In genomic region chr17:78780335-78780734, GRCh38 we compare ENCODE assay signal across 1 cellular context.
TF ChIP-seq lines count a peak whose summit lies in the region.

No MANE protein-coding gene starts in this region.

TF ChIP-seq in HepG2, 621 proteins besides CTCF, POLR2A, EP300 and RAD21 (continued from another document and continues in another):
- no peak for TF ChIP-seq GRHL1 (CRISPR knock-in tag; conservative IDR thresholded peaks at IDR 0.05)
- 0 out of 2 replicates have a peak, but pooled peaks have one; percentile 19 for TF ChIP-seq ZNF891 (CRISPR knock-in tag; IDR thresholded peaks at IDR 0.05)
- no peak for TF ChIP-seq MBNL3 (CRISPR knock-in tag; conservative IDR thresholded peaks at IDR 0.05)
- no peak for TF ChIP-seq MLXIP (CRISPR knock-in tag; IDR thresholded peaks at IDR 0.05; ENCODE audit: borderline replicate concordance)
- no peak for TF ChIP-seq ZNF704 (CRISPR knock-in tag; IDR thresholded peaks at IDR 0.05; ENCODE audit: borderline replicate concordance)
- TF ChIP-seq SPEN (CRISPR knock-in tag; IDR thresholded peaks at IDR 0.05; ENCODE audit: low read depth), result no peak
- TF ChIP-seq MIXL1 (CRISPR knock-in tag; IDR thresholded peaks at IDR 0.05), result no peak
- TF ChIP-seq TCF7 (IDR thresholded peaks at IDR 0.05; ENCODE audit: low read depth), result no peak
- no peak for TF ChIP-seq ZNF24 (IDR thresholded peaks at IDR 0.05)
- peak; percentile 21; the same call in 1 of the 2 replicates for TF ChIP-seq HOXA3 (CRISPR knock-in tag; IDR thresholded peaks at IDR 0.05)
- no peak for TF ChIP-seq PTBP1 (IDR thresholded peaks at IDR 0.05; ENCODE audit: low read depth, low read length, poor library complexity, severe bottlenecking)
- TF ChIP-seq KLF11 (CRISPR knock-in tag; IDR thresholded peaks at IDR 0.05), result no peak
- no peak for TF ChIP-seq SMAD3 (CRISPR knock-in tag; IDR thresholded peaks at IDR 0.05)
- no peak for TF ChIP-seq TEF (CRISPR knock-in tag; IDR thresholded peaks at IDR 0.05)
- no peak for TF ChIP-seq HOMEZ (CRISPR knock-in tag; IDR thresholded peaks at IDR 0.05; ENCODE audit: low read depth)
- TF ChIP-seq KIAA2018 (CRISPR knock-in tag; IDR thresholded peaks at IDR 0.05; ENCODE audit: borderline replicate concordance), result no peak
- TF ChIP-seq RNF2 (conservative IDR thresholded peaks at IDR 0.05; ENCODE audit: low read depth), result no peak
- TF ChIP-seq STAG1 (CRISPR knock-in tag; IDR thresholded peaks at IDR 0.05), result no peak
- TF ChIP-seq ZFX (CRISPR knock-in tag; IDR thresholded peaks at IDR 0.05; ENCODE audit: low read depth), result 0 out of 2 replicates have a peak, but pooled peaks have one; percentile 2
- TF ChIP-seq HNRNPH1 (optimal IDR thresholded peaks at IDR 0.05; ENCODE audit: low read depth, low read length), result no peak
- no peak for TF ChIP-seq PHB2 (IDR thresholded peaks at IDR 0.05; ENCODE audit: partially characterized antibody)
- 0 out of 2 replicates have a peak, but pooled peaks have one; percentile 17 for TF ChIP-seq ZMYM2 (CRISPR knock-in tag; IDR thresholded peaks at IDR 0.05)
- TF ChIP-seq GATA4 (IDR thresholded peaks at IDR 0.05; ENCODE audit: borderline replicate concordance, low read depth), result no peak
- TF ChIP-seq, protein P1, sequence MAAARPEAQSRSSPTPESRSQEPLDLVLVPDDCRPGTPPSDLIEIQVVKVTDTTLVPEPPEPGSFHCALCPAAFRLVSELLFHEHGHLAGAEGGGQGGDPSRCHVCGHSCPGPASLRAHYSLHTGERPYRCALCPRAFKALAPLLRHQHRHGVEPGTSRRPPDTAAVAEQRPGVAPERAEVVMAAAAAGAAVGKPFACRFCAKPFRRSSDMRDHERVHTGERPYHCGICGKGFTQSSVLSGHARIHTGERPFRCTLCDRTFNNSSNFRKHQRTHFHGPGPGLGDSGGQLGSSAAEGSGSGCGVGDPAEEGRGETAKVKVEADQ (CRISPR knock-in tag; IDR thresholded peaks at IDR 0.05; ENCODE audit: borderline replicate concordance), result no peak
- TF ChIP-seq, protein P2, sequence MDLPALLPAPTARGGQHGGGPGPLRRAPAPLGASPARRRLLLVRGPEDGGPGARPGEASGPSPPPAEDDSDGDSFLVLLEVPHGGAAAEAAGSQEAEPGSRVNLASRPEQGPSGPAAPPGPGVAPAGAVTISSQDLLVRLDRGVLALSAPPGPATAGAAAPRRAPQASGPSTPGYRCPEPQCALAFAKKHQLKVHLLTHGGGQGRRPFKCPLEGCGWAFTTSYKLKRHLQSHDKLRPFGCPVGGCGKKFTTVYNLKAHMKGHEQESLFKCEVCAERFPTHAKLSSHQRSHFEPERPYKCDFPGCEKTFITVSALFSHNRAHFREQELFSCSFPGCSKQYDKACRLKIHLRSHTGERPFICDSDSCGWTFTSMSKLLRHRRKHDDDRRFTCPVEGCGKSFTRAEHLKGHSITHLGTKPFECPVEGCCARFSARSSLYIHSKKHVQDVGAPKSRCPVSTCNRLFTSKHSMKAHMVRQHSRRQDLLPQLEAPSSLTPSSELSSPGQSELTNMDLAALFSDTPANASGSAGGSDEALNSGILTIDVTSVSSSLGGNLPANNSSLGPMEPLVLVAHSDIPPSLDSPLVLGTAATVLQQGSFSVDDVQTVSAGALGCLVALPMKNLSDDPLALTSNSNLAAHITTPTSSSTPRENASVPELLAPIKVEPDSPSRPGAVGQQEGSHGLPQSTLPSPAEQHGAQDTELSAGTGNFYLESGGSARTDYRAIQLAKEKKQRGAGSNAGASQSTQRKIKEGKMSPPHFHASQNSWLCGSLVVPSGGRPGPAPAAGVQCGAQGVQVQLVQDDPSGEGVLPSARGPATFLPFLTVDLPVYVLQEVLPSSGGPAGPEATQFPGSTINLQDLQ (CRISPR knock-in tag; IDR thresholded peaks at IDR 0.05), result no peak
- no peak for TF ChIP-seq REPIN1 (CRISPR knock-in tag; IDR thresholded peaks at IDR 0.05; ENCODE audit: borderline replicate concordance, low read depth)
- TF ChIP-seq ATF7 (IDR thresholded peaks at IDR 0.05), result no peak
- no peak for TF ChIP-seq ATF7 (CRISPR knock-in tag; IDR thresholded peaks at IDR 0.05)
- TF ChIP-seq MEF2D (CRISPR knock-in tag; IDR thresholded peaks at IDR 0.05), result no peak
- TF ChIP-seq HOXA5 (CRISPR knock-in tag; IDR thresholded peaks at IDR 0.05), result no peak
- TF ChIP-seq ZNF720 (CRISPR knock-in tag; IDR thresholded peaks at IDR 0.05), result no peak
- TF ChIP-seq, protein P3, sequence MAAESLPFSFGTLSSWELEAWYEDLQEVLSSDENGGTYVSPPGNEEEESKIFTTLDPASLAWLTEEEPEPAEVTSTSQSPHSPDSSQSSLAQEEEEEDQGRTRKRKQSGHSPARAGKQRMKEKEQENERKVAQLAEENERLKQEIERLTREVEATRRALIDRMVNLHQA (CRISPR knock-in tag; IDR thresholded peaks at IDR 0.05), result no peak
- no peak for TF ChIP-seq HBP1 (CRISPR knock-in tag; IDR thresholded peaks at IDR 0.05; ENCODE audit: low read depth)
